ENCODE assay signal across 21 cellular contexts in the genomic region with DNA sequence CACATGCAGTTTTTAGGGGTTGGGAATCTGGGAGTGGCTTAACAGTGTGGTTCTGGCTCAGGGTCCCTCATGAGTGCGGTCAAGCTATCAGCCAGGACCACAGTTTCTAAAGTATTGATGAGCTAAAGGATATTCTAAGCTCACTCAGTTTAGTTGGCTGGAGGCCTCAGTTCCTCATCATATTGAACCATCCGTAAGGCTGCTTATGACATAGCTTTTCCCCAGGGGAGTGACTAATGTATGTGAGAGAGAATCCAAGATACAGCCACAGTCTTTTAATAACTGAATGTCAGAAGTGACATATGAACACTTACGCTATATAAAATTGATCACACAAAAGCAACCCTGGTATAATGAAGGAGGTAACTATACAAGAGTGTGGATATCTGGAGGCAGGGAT.
DNase-seq lines count a peak whose midpoint lies in the region; ATAC-seq and TF ChIP-seq lines count a peak whose summit lies in the region.
"Had no signal": no experiment of that assay in that cellular context is flagged by ENCODE, and none has a peak within 500 bp of the region (broad histone marks: within the 10 kb centered on the region; RNA-seq: fewer than 3 reads in every experiment).

No MANE protein-coding gene starts in this region.

- H3K79me2 ChIP-seq in GM23248 (ENCODE audit: insufficient read depth), result no peaks in the 10 kb centered on the region

- in situ Hi-C loops in GM23248 (cut with MboI), result no loop called here

- peak; percentile 41 for ATAC-seq in stimulated activated memory B cell treated with anti-CD40 and anti-IgM and Interleukin-4, amounts not matched to agents 10 μg/mL and 1 μg/mL and 100 μg/mL, for 72 hours
- ATAC-seq in HG02610 (IDR thresholded peaks at IDR 0.05; ENCODE audit: unreplicated experiment), result no peak
- ATAC-seq: GM12878 had no signal

- H3K27me3 Mint-ChIP-seq in stimulated activated memory B cell treated with anti-CD40 and anti-IgM and Interleukin-4, amounts not matched to agents 10 μg/mL and 1 μg/mL and 100 μg/mL, for 72 hours, result no peaks in the 10 kb centered on the region
- H3K27me3 Mint-ChIP-seq: B cell; CD4-positive, alpha-beta T cell; CD8-positive, alpha-beta memory T cell had no signal

- H3K27me3 ChIP-seq in GM23248 (replicated peaks; ENCODE audit: insufficient read depth), result no peaks in the 10 kb centered on the region
- H3K27me3 ChIP-seq: BLaER1 had no signal

- TF ChIP-seq POLR2A in NB4 (IDR thresholded peaks at IDR 0.05; ENCODE audit: extremely low read depth, insufficient read length), result no peak
- TF ChIP-seq POLR2A in erythroblast (IDR thresholded peaks at IDR 0.05; ENCODE audit: low read length), result no peak

- H3K9me3 Mint-ChIP-seq in stimulated activated memory B cell treated with anti-CD40 and anti-IgM and Interleukin-4, amounts not matched to agents 10 μg/mL and 1 μg/mL and 100 μg/mL, for 72 hours, result no peaks in the 10 kb centered on the region

- H3F3A ChIP-seq in GM23248 (ENCODE audit: insufficient read depth), result no peaks in the 10 kb centered on the region

- no peaks in the 10 kb centered on the region for H4K20me1 ChIP-seq in GM23248 (ENCODE audit: insufficient read depth)
- H4K20me1 ChIP-seq: BLaER1 had no signal

- H3K4me2 ChIP-seq in GM23248 (ENCODE audit: unreplicated experiment), result no peak overlapping the region
- H3K4me2 ChIP-seq: BLaER1 had no signal

- TF ChIP-seq CTCF in NB4 (IDR thresholded peaks at IDR 0.05; ENCODE audit: low read depth, low read length), result no peak

- no peak overlapping the region for H3K27ac ChIP-seq in GM23248
- H3K27ac ChIP-seq: 22Rv1, BLaER1, C4-2B had no signal

- H3K36me3 Mint-ChIP-seq in stimulated activated memory B cell treated with anti-CD40 and anti-IgM and Interleukin-4, amounts not matched to agents 10 μg/mL and 1 μg/mL and 100 μg/mL, for 72 hours, result no peaks in the 10 kb centered on the region
- H3K36me3 Mint-ChIP-seq: CD8-positive, alpha-beta memory T cell had no signal

- H3K9ac ChIP-seq in GM23248, result no peak overlapping the region
- H3K9ac ChIP-seq: BLaER1 had no signal

- DNase-seq in GM23248, result peak; percentile 11
- peak; percentile 28 for DNase-seq in NB4 (ENCODE audit: low read depth)
- DNase-seq in fibroblast of peridontal ligament (ENCODE audit: extremely low read depth), result peak; percentile 33
- DNase-seq in CD1c-positive myeloid dendritic cell (ENCODE audit: extremely low spot score), result no peak
- no peak for DNase-seq in erythroblast (lab: John Stamatoyannopoulos, UW)
- DNase-seq: CD4-positive, alpha-beta T cell; CD8-positive, alpha-beta memory T cell; DMS 273 treated with DMSO at 0.1 percent for 48 hours; DMS79; EL; GDM1; GOT3; H7; HCEC 1CT had no signal

- no peak overlapping the region for H3K4me3 ChIP-seq in GM23248
- H3K4me3 ChIP-seq in NB4 (ENCODE audit: low read depth, low read length), result no peak overlapping the region
- H3K4me3 ChIP-seq: BLaER1, GM12878 had no signal

- no peak overlapping the region for H3K4me3 Mint-ChIP-seq in stimulated activated memory B cell treated with anti-CD40 and anti-IgM and Interleukin-4, amounts not matched to agents 10 μg/mL and 1 μg/mL and 100 μg/mL, for 72 hours
- H3K4me3 Mint-ChIP-seq: B cell; CD4-positive, alpha-beta T cell; CD8-positive, alpha-beta memory T cell had no signal

- no peaks in the 10 kb centered on the region for H3K9me2 ChIP-seq in GM23248 (ENCODE audit: insufficient read depth)

- H3K27ac Mint-ChIP-seq in stimulated activated memory B cell treated with anti-CD40 and anti-IgM and Interleukin-4, amounts not matched to agents 10 μg/mL and 1 μg/mL and 100 μg/mL, for 72 hours, result no peak overlapping the region
- H3K27ac Mint-ChIP-seq: B cell; CD4-positive, alpha-beta T cell; CD8-positive, alpha-beta memory T cell had no signal

- H2AFZ ChIP-seq in GM23248, result no peak overlapping the region

- no peaks in the 10 kb centered on the region for H3K9me3 ChIP-seq in GM23248 (ENCODE audit: low read depth)
- H3K9me3 ChIP-seq: BLaER1 had no signal

- 83 to 85% methylated on average over 3 of the region's 3 CpGs for WGBS in GM23248 (ENCODE audit: low coverage in 1 of 2, low lambda C conversion rate in 2 of 2, missing lambda C conversion rate in 2 of 2), 2 experiments

- H3K36me3 ChIP-seq in GM23248 (ENCODE audit: low read depth), result no peaks in the 10 kb centered on the region
- H3K36me3 ChIP-seq: BLaER1 had no signal

- no peaks in the 10 kb centered on the region for H3K4me1 ChIP-seq in GM23248 (ENCODE audit: insufficient read depth)
- H3K4me1 ChIP-seq: BLaER1 had no signal

- no peaks in the 10 kb centered on the region for H3K4me1 Mint-ChIP-seq in stimulated activated memory B cell treated with anti-CD40 and anti-IgM and Interleukin-4, amounts not matched to agents 10 μg/mL and 1 μg/mL and 100 μg/mL, for 72 hours
- H3K4me1 Mint-ChIP-seq: B cell; CD8-positive, alpha-beta memory T cell had no signal

Comparison
In these comparisons a context has a peak if more than half of its experiments do, and no peak if none do; other contexts are left out.
1. DNase-seq: peak in GM23248 (single experiment), NB4 (single experiment) and fibroblast of peridontal ligament (single experiment); none in CD1c-positive myeloid dendritic cell (single experiment) and erythroblast (0 of 2).